ENCODE assay signal across 8 cellular contexts in genomic region chr16:50024684-50025543, GRCh38.
DNase-seq lines count a peak whose midpoint lies in the region; ATAC-seq lines count a peak whose summit lies in the region.

Gene CNEP1R1 (plus strand): TSS chr16:50025225. CDS start chr16:50025316, 91 bp downstream.

- peak; percentile 97 for DNase-seq in Ammon's horn (ENCODE audit: low spot score)
- DNase-seq in NCI-H446 (lab: John Stamatoyannopoulos, UW): peak; percentile 75 to 92
- DNase-seq in activated CD4-positive, CD25-positive, alpha-beta regulatory T cell treated with anti-CD3 and anti-CD28 coated beads, Interleukin-2, amount 50 U/mL, for 16 hours (ENCODE audit: low read depth, low spot score): peak; percentile 87
- peak; percentile 97 for DNase-seq in cerebellar cortex (ENCODE audit: low spot score)
- DNase-seq in islet precursor cell: peak; percentile 99
- DNase-seq in stimulated activated CD4-positive, alpha-beta T cell treated with anti-CD3 and anti-CD28 coated beads, Interleukin-12 subunit alpha, Interleukin-12 subunit beta, amount 100 ng/mL, for 48 hours (ENCODE audit: low read depth in 2 of 3, low spot score in 1 of 3): peak; percentile 88 to 93 (median 92)

- ATAC-seq in GM19035 (IDR thresholded peaks at IDR 0.05; ENCODE audit: unreplicated experiment) (peak; percentile 99), HG03354 (IDR thresholded peaks at IDR 0.05; ENCODE audit: poor library complexity, severe bottlenecking, unreplicated experiment) (peak; percentile 99)

Comparison
In these comparisons a context has a peak if more than half of its experiments do, and no peak if none do; other contexts are left out.
1. Peak in every context shown above with its lines: DNase-seq and ATAC-seq.